ENCODE assay signal across 11 cellular contexts in genomic region chr5:132473608-132474007, GRCh38. TPM values are rescaled to one million over a fixed set of nuclear protein-coding genes. Genes with fewer than 3 reads are reported as not detected.
DNase-seq lines count a peak whose midpoint lies in the region; ATAC-seq, FAIRE-seq and TF ChIP-seq lines count a peak whose summit lies in the region.
"Had no signal": no experiment of that assay in that cellular context is flagged by ENCODE, and none has a peak within 500 bp of the region (broad histone marks: within the 10 kb centered on the region; RNA-seq: fewer than 3 reads in every experiment).

No MANE protein-coding gene starts in this region.

- FAIRE-seq in small intestine (lab: Jason Lieb, UNC): no peak
- FAIRE-seq: astrocyte had no signal

- peaks cover 49% of the 10 kb centered on the region for H3K36me3 Mint-ChIP-seq in activated CD4-positive, alpha-beta T cell treated with anti-CD3 and anti-CD28 coated beads, Interleukin-2, amount 10 ng/mL, durations not matched to agents 7 days and 5 days (ENCODE audit: low read depth)

- POLR2A ChIA-PET in activated CD4-positive, alpha-beta T cell treated with anti-CD3 and anti-CD28 coated beads, Interleukin-2, amount 10 ng/mL, durations not matched to agents 7 days and 5 days (lab: Charles Lee): interaction anchor here (0.6 kb wide), 1 partner anchor 47 kb away, joined by 3 read pairs; no protein-coding TSS in a partner anchor

- no peak overlapping the region for H2AFZ ChIP-seq in DND-41 (ENCODE audit: low read depth, low read length)

- no peaks in the 10 kb centered on the region for H3K27me3 ChIP-seq in DND-41 (ENCODE audit: insufficient read depth, low read length, poor library complexity)
- H3K27me3 ChIP-seq in effector memory CD4-positive, alpha-beta T cell (replicated peaks; ENCODE audit: control insufficient read depth, insufficient read depth, low read length, poor library complexity, severe bottlenecking): no peaks in the 10 kb centered on the region
- H3K27me3 ChIP-seq in small intestine (ENCODE audit: control insufficient read depth in 2 of 2, insufficient read depth in 2 of 2, low read length in 2 of 2): no peaks in the 10 kb centered on the region
- no peaks in the 10 kb centered on the region for H3K27me3 ChIP-seq in right lobe of liver
- H3K27me3 ChIP-seq: gastroesophageal sphincter had no signal

- H3K27me3 Mint-ChIP-seq in activated CD4-positive, alpha-beta T cell treated with anti-CD3 and anti-CD28 coated beads, Interleukin-2, amount 10 ng/mL, durations not matched to agents 7 days and 5 days: no peaks in the 10 kb centered on the region

- H3K4me1 Mint-ChIP-seq in activated CD4-positive, alpha-beta T cell treated with anti-CD3 and anti-CD28 coated beads, Interleukin-2, amount 10 ng/mL, durations not matched to agents 7 days and 5 days: peaks cover 88% of the 10 kb centered on the region

- H3K9ac ChIP-seq in DND-41 (ENCODE audit: low read depth, low read length): no peak overlapping the region; the same call in 1 of the 2 replicates

- H3K4me3 Mint-ChIP-seq in activated CD4-positive, alpha-beta T cell treated with anti-CD3 and anti-CD28 coated beads, Interleukin-2, amount 10 ng/mL, durations not matched to agents 7 days and 5 days: peak overlapping the region; percentile 31

- H3K27ac ChIP-seq in DND-41 (ENCODE audit: low read length) (peak overlapping the region; percentile 69), small intestine (ENCODE audit: low read depth in 1 of 2, low read length in 1 of 2) (peak overlapping the region; percentile 75 to 79), right lobe of liver (peak overlapping the region in 1 of 3 donors; percentile 81)
- peak overlapping the region; percentile 73 for H3K27ac ChIP-seq in effector memory CD4-positive, alpha-beta T cell (ENCODE audit: insufficient read depth, low read length, poor library complexity, severe bottlenecking)

- H3K9me3 ChIP-seq in DND-41 (ENCODE audit: insufficient read depth, low read length, severe bottlenecking): no peaks in the 10 kb centered on the region
- no peaks in the 10 kb centered on the region for H3K9me3 ChIP-seq in effector memory CD4-positive, alpha-beta T cell (ENCODE audit: control insufficient read depth, low read length)
- H3K9me3 ChIP-seq in small intestine (ENCODE audit: control insufficient read depth, low read depth): no peaks in the 10 kb centered on the region
- no peaks in the 10 kb centered on the region for H3K9me3 ChIP-seq in right lobe of liver
- H3K9me3 ChIP-seq: gastroesophageal sphincter had no signal

- 75 to 81% (median 79%) methylated on average over 1 of the region's 1 CpG for WGBS in small intestine, 3 donors
- 100% methylated on average over 1 of the region's 1 CpG for WGBS in right lobe of liver (ENCODE audit: insufficient coverage, low coverage, low lambda C conversion rate, missing lambda C conversion rate)

- no peak for TF ChIP-seq CTCF in DND-41 (IDR thresholded peaks at IDR 0.05; ENCODE audit: borderline replicate concordance, extremely low read depth, low read length, poor library complexity, severe bottlenecking)
- TF ChIP-seq CTCF in right lobe of liver (IDR thresholded peaks at IDR 0.05): no peak

- no peak for TF ChIP-seq POLR2A in right lobe of liver (IDR thresholded peaks at IDR 0.05)

- no peak overlapping the region for H3K4me2 ChIP-seq in DND-41 (ENCODE audit: insufficient read depth, low read length)

- DNase-seq in DND-41: no peak
- peak; percentile 7 for DNase-seq in activated CD4-positive, alpha-beta T cell treated with anti-CD3 and anti-CD28 coated beads, Interleukin-2, amount 10 ng/mL, durations not matched to agents 7 days and 5 days
- no peak for DNase-seq in effector memory CD4-positive, alpha-beta T cell
- DNase-seq in small intestine: no peak
- no peak for DNase-seq in kidney glomerular epithelial cell (lab: John Stamatoyannopoulos, UW)
- DNase-seq in retina: no peak
- no peak for DNase-seq in right lobe of liver
- DNase-seq: NCI-H2081, occipital lobe had no signal

- peaks cover 97% of the 10 kb centered on the region for H3K79me2 ChIP-seq in DND-41 (ENCODE audit: insufficient read depth, low read length)

- ATAC-seq in DND-41 (ENCODE audit: insufficient read depth, low read depth): no peak
- no peak for ATAC-seq in right lobe of liver
- ATAC-seq: gastroesophageal sphincter had no signal

- peak overlapping the region; percentile 92 for H3K27ac Mint-ChIP-seq in activated CD4-positive, alpha-beta T cell treated with anti-CD3 and anti-CD28 coated beads, Interleukin-2, amount 10 ng/mL, durations not matched to agents 7 days and 5 days

- intact Hi-C loops in right lobe of liver (cut with DNase I): no loop called here

- peaks cover 80% of the 10 kb centered on the region for H3K36me3 ChIP-seq in DND-41 (ENCODE audit: insufficient read depth, low read length)
- H3K36me3 ChIP-seq in effector memory CD4-positive, alpha-beta T cell (ENCODE audit: control insufficient read depth, insufficient read depth, low read length): no peaks in the 10 kb centered on the region
- H3K36me3 ChIP-seq in small intestine (ENCODE audit: control insufficient read depth in 2 of 2, insufficient read depth in 2 of 2, low read length in 2 of 2): no peaks in the 10 kb centered on the region
- no peaks in the 10 kb centered on the region for H3K36me3 ChIP-seq in right lobe of liver

- peaks cover 6% of the 10 kb centered on the region; the same call in 1 of the 2 replicates for H4K20me1 ChIP-seq in DND-41 (ENCODE audit: insufficient read depth, low read length)

- H3K9me3 Mint-ChIP-seq in activated CD4-positive, alpha-beta T cell treated with anti-CD3 and anti-CD28 coated beads, Interleukin-2, amount 10 ng/mL, durations not matched to agents 7 days and 5 days: no peaks in the 10 kb centered on the region

- H3K4me1 ChIP-seq in DND-41 (ENCODE audit: insufficient read depth, low read length) (peaks cover 45% of the 10 kb centered on the region), small intestine (ENCODE audit: control insufficient read depth in 2 of 2, insufficient read depth in 1 of 2, low read depth in 1 of 2, low read length in 1 of 2) (peaks cover 29 to 43% of the 10 kb centered on the region in 2 donors), right lobe of liver (peaks cover 0 to 47% (median 25%) of the 10 kb centered on the region in 4 donors)
- H3K4me1 ChIP-seq in effector memory CD4-positive, alpha-beta T cell (ENCODE audit: control insufficient read depth, insufficient read depth, low read length, poor library complexity, severe bottlenecking): peaks cover 64% of the 10 kb centered on the region

- CTCF ChIA-PET in activated CD4-positive, alpha-beta T cell treated with anti-CD3 and anti-CD28 coated beads, Interleukin-2, amount 10 ng/mL, durations not matched to agents 7 days and 5 days (lab: Charles Lee): interaction anchor here (0.7 to 8.3 kb wide), 12 partner anchors 9 to 346 kb away, joined by 3 to 62 read pairs (median 4); partner anchors contain the start of gene IRF1

- no peak overlapping the region for H3K4me3 ChIP-seq in DND-41 (ENCODE audit: low read depth in 1 of 2, low read length in 2 of 2)
- no peak overlapping the region for H3K4me3 ChIP-seq in effector memory CD4-positive, alpha-beta T cell (ENCODE audit: insufficient read depth, low read depth, low read length, poor library complexity, severe bottlenecking)
- no peak overlapping the region for H3K4me3 ChIP-seq in small intestine (ENCODE audit: low read depth in 1 of 2, low read length in 2 of 2)
- H3K4me3 ChIP-seq in right lobe of liver: no peak overlapping the region
- H3K4me3 ChIP-seq: gastroesophageal sphincter had no signal

RNA-seq across cellular contexts. Expression of gene IRF1, which starts 17.0 kb away (rescaled TPM):
- total RNA-seq in activated CD4-positive, alpha-beta T cell treated with anti-CD3 and anti-CD28 coated beads, Interleukin-2, amount 10 ng/mL, durations not matched to agents 7 days and 5 days: 100 to 1,000 TPM; 289 to 302 TPM
- 10 to 100 TPM; 51.7 to 64.1 (median 54.0) TPM for polyA plus RNA-seq in small intestine
- total RNA-seq in right lobe of liver: 10 to 100 TPM; 23.9 to 38.3 (median 30.2) TPM

Comparison
In these comparisons a context has a peak if more than half of its experiments do, and no peak if none do; other contexts are left out.
1. RNA of gene IRF1, which starts 17.0 kb away (total RNA-seq): 289 to 302 TPM in activated CD4-positive, alpha-beta T cell treated with anti-CD3 and anti-CD28 coated beads, Interleukin-2, amount 10 ng/mL, durations not matched to agents 7 days and 5 days; 23.9 to 38.3 TPM in right lobe of liver; every median in the first group is over 4 times any median in the second.